Comparison of ENCODE assay signal across 8 cellular contexts in genomic region chr17:59004338-59005111, GRCh38.
DNase-seq lines count a peak whose midpoint lies in the region; ATAC-seq and TF ChIP-seq lines count a peak whose summit lies in the region.

No MANE protein-coding gene starts in this region.

- no peak for DNase-seq in AG09309 (ENCODE audit: low read depth)
- peak; percentile 19 for DNase-seq in GM19240 (ENCODE audit: insufficient read length, low spot score)
- peak; percentile 34 for DNase-seq in NCI-H526 treated with DMSO at 0.1 percent for 48 hours (lab: John Stamatoyannopoulos, UW)
- peak; percentile 38 to 59 for DNase-seq in activated CD4-positive, alpha-beta T cell treated with anti-CD3 and anti-CD28 coated beads, Interleukin-2, amount 50 U/mL, for 24 hours (ENCODE audit: low read depth in 1 of 2, low spot score in 1 of 2)
- peak; percentile 60 to 71 for DNase-seq in dermis microvascular lymphatic vessel endothelial cell (ENCODE audit: low read depth in 2 of 2)
- peak; percentile 68 to 76 for DNase-seq in lung microvascular endothelial cell (ENCODE audit: low read depth in 2 of 2)
- DNase-seq in stimulated activated CD8-positive, alpha-beta memory T cell treated with anti-CD3 and anti-CD28 coated beads, Interleukin-4, amount 100 ng/mL, for 1 hour (ENCODE audit: low read depth in 2 of 2, low spot score in 1 of 2) = peak; percentile 42 to 47

- no peak overlapping the region for H3K4me3 ChIP-seq in AG09309 (ENCODE audit: control insufficient read depth, low read depth, low read length)

- ATAC-seq in HG03280 (IDR thresholded peaks at IDR 0.05; ENCODE audit: unreplicated experiment) = no peak

- TF ChIP-seq CTCF in AG09309 (IDR thresholded peaks at IDR 0.05; ENCODE audit: control insufficient read depth, insufficient read depth, low read depth, low read length, missing control alignments) = peak; percentile 90
